Comparison of ENCODE assay signal across 27 cellular contexts in genomic region chr1:17404820-17405219, GRCh38. TPM values are rescaled to one million over a fixed set of nuclear protein-coding genes. Genes with fewer than 3 reads are reported as not detected.
"Had no signal": no experiment of that assay in that cellular context is flagged by ENCODE, and none has a peak within 500 bp of the region (broad histone marks: within the 10 kb centered on the region; RNA-seq: fewer than 3 reads in every experiment).

No MANE protein-coding gene starts in this region.

- H3K4me1 ChIP-seq: ascending aorta, tibial artery had no signal

- H3K27ac ChIP-seq: ascending aorta, brain microvascular endothelial cell, ovary, prostate gland, tibial artery had no signal

- H3K27me3 Mint-ChIP-seq: activated CD4-positive, alpha-beta memory T cell treated with anti-CD3 and anti-CD28 coated beads for 36 hours had no signal

- H3K9me3 Mint-ChIP-seq: activated CD4-positive, alpha-beta memory T cell treated with anti-CD3 and anti-CD28 coated beads for 36 hours; activated naive CD4-positive, alpha-beta T cell treated with anti-CD3 and anti-CD28 coated beads for 36 hours; activated T-cell treated with anti-CD3 and anti-CD28 coated beads, Interleukin-2, amount 50 U/mL, for 72 hours; natural killer cell; T-helper 1 cell treated with Interleukin-12 subunit alpha and Interleukin-12 subunit beta and Interleukin-4 antibody, amounts not matched to agents 30 μg/mL and 1 μg/mL, for 36 hours had no signal

- H3K9me3 ChIP-seq: ascending aorta, ovary, prostate gland, tibial artery had no signal

- H3K27ac Mint-ChIP-seq: activated CD4-positive, alpha-beta memory T cell treated with anti-CD3 and anti-CD28 coated beads for 36 hours; activated naive CD4-positive, alpha-beta T cell treated with anti-CD3 and anti-CD28 coated beads for 36 hours; activated T-cell treated with anti-CD3 and anti-CD28 coated beads, Interleukin-2, amount 50 U/mL, for 72 hours; natural killer cell; T-helper 1 cell treated with Interleukin-12 subunit alpha and Interleukin-12 subunit beta and Interleukin-4 antibody, amounts not matched to agents 30 μg/mL and 1 μg/mL, for 36 hours had no signal

- H3K4me3 Mint-ChIP-seq: activated CD4-positive, alpha-beta memory T cell treated with anti-CD3 and anti-CD28 coated beads for 36 hours; activated naive CD4-positive, alpha-beta T cell treated with anti-CD3 and anti-CD28 coated beads for 36 hours; activated T-cell treated with anti-CD3 and anti-CD28 coated beads, Interleukin-2, amount 50 U/mL, for 72 hours; natural killer cell; T-helper 1 cell treated with Interleukin-12 subunit alpha and Interleukin-12 subunit beta and Interleukin-4 antibody, amounts not matched to agents 30 μg/mL and 1 μg/mL, for 36 hours had no signal

- ATAC-seq: activated T-cell treated with anti-CD3 and anti-CD28 coated beads, Interleukin-2, amount 50 U/mL, for 72 hours; left ventricle myocardium superior; natural killer cell had no signal

- DNase-seq: activated CD4-positive, alpha-beta memory T cell treated with anti-CD3 and anti-CD28 coated beads for 36 hours; activated CD4-positive, alpha-beta T cell treated with anti-CD3 and anti-CD28 coated beads for 48 hours; activated CD4-positive, CD25-positive, alpha-beta regulatory T cell; activated effector memory CD4-positive, alpha-beta T cell treated with Interleukin-2 at 50 U/mL for 16 hours; activated naive CD4-positive, alpha-beta T cell treated with anti-CD3 and anti-CD28 coated beads for 36 hours; activated T-cell treated with anti-CD3 and anti-CD28 coated beads, Interleukin-2, amount 50 U/mL, for 72 hours; brain microvascular endothelial cell; central memory CD4-positive, alpha-beta T cell; dermis blood vessel endothelial cell; effector CD8-positive, alpha-beta T cell; hippocampal formation; left ventricle myocardium superior; mammary epithelial cell; midbrain; natural killer cell; ovary; stimulated activated CD4-positive, alpha-beta T cell treated with anti-CD3 and anti-CD28 coated beads, Interleukin-4, amount 100 ng/mL, for 1 hour; stimulated activated naive CD4-positive, alpha-beta T cell treated with Interleukin-2 at 50 U/mL for 16 hours; T1000; tibial artery had no signal

- H3K4me3 ChIP-seq: ascending aorta, ovary, prostate gland, tibial artery had no signal

- H3K27me3 ChIP-seq: ascending aorta, brain microvascular endothelial cell, ovary, tibial artery had no signal

- H3K36me3 ChIP-seq: ovary had no signal

RNA-seq across cellular contexts. Expression of gene PADI6, which starts 32.8 kb away (rescaled TPM):
- total RNA-seq: activated CD4-positive, alpha-beta memory T cell treated with anti-CD3 and anti-CD28 coated beads for 36 hours; activated naive CD4-positive, alpha-beta T cell treated with anti-CD3 and anti-CD28 coated beads for 36 hours; activated T-cell treated with anti-CD3 and anti-CD28 coated beads, Interleukin-2, amount 50 U/mL, for 72 hours; ascending aorta; dermis blood vessel endothelial cell; frontal cortex; left ventricle myocardium superior; mammary epithelial cell; natural killer cell; prostate gland; urinary bladder had no signal
- polyA plus RNA-seq: adipose tissue, esophagus, urinary bladder had no signal
